Comparison of ENCODE assay signal across 36 cellular contexts in the genomic region with DNA sequence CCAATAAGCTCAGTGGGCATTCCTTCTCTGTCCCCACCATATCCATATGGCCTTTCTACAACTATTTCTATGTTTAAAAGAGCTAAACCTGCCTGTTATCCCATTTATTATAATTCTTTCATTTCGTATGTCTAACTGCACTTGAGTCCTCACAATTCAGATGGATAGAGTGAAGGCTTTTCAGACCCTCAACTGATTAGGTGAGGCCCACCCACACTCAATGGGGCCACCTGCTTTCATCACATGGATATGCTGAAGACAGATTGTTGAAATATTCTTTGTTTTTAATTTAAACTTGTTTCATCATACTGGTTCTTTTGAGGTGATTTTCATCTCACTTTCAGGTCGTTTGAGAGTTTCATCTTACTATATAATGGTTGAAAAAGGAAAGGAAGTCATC. TPM values are rescaled to one million over a fixed set of nuclear protein-coding genes. Genes with fewer than 3 reads are reported as not detected.
"Had no signal": no experiment of that assay in that cellular context is flagged by ENCODE, and none has a peak within 500 bp of the region (broad histone marks: within the 10 kb centered on the region; RNA-seq: fewer than 3 reads in every experiment).

No MANE protein-coding gene starts in this region.

- H3K4me3 ChIP-seq: adrenal gland, body of pancreas, breast epithelium had no signal

- H3K27me3 ChIP-seq: adrenal gland, body of pancreas, brain microvascular endothelial cell, breast epithelium had no signal

- H3K4me3 Mint-ChIP-seq: activated CD4-positive, alpha-beta memory T cell treated with anti-CD3 and anti-CD28 coated beads, Interleukin-2, amount 10 ng/mL, durations not matched to agents 7 days and 5 days; activated CD4-positive, alpha-beta T cell treated with anti-CD3 and anti-CD28 coated beads for 36 hours; activated CD4-positive, alpha-beta T cell treated with anti-CD3 and anti-CD28 coated beads, Interleukin-2, amount 10 ng/mL, durations not matched to agents 7 days and 5 days; activated CD8-positive, alpha-beta memory T cell treated with anti-CD3 and anti-CD28 coated beads, Interleukin-2, amount 10 ng/mL, durations not matched to agents 7 days and 5 days; activated CD8-positive, alpha-beta T cell treated with anti-CD3 and anti-CD28 coated beads, Interleukin-2, amount 10 ng/mL, durations not matched to agents 7 days and 5 days; activated naive CD8-positive, alpha-beta T cell treated with anti-CD3 and anti-CD28 coated beads for 36 hours; activated T-cell treated with anti-CD3 and anti-CD28 coated beads, Interleukin-2, amount 50 U/mL, for 24 hours; T-helper 1 cell treated with Interleukin-12 subunit alpha and Interleukin-12 subunit beta and Interleukin-4 antibody, amounts not matched to agents 30 μg/mL and 1 μg/mL, for 36 hours; T-helper 2 cell treated with Interferon-gamma antibody and Interleukin-4, amounts not matched to agents 5 μg/mL and 100 μg/mL, for 36 hours; WTC11 had no signal

- H3K9me3 Mint-ChIP-seq: activated CD4-positive, alpha-beta memory T cell treated with anti-CD3 and anti-CD28 coated beads, Interleukin-2, amount 10 ng/mL, durations not matched to agents 7 days and 5 days; activated T-cell treated with anti-CD3 and anti-CD28 coated beads, Interleukin-2, amount 50 U/mL, for 24 hours had no signal

- ATAC-seq: activated CD4-positive, alpha-beta T cell treated with anti-CD3 and anti-CD28 coated beads for 36 hours; activated CD4-positive, CD25-positive, alpha-beta regulatory T cell treated with anti-CD3 and anti-CD28 coated beads, Interleukin-2, amount 50 U/mL, for 24 hours; activated CD8-positive, alpha-beta memory T cell treated with anti-CD3 and anti-CD28 coated beads, Interleukin-2, amount 10 ng/mL, durations not matched to agents 7 days and 5 days; activated CD8-positive, alpha-beta T cell treated with anti-CD3 and anti-CD28 coated beads, Interleukin-2, amount 10 ng/mL, durations not matched to agents 7 days and 5 days; activated naive CD4-positive, alpha-beta T cell treated with anti-CD3 and anti-CD28 coated beads, Interleukin-2, amount 50 U/mL, for 72 hours; body of pancreas; WTC11 had no signal

- FAIRE-seq: astrocyte, TTC549 had no signal

- H3K4me1 ChIP-seq: adrenal gland, breast epithelium had no signal

- H3K27ac ChIP-seq: adrenal gland, body of pancreas, brain microvascular endothelial cell, breast epithelium, WERI-Rb-1 had no signal

- H3K36me3 ChIP-seq: adrenal gland, brain microvascular endothelial cell, breast epithelium, WERI-Rb-1 had no signal

- DNase-seq: activated CD4-positive, alpha-beta memory T cell treated with anti-CD3 and anti-CD28 coated beads, Interleukin-2, amount 10 ng/mL, durations not matched to agents 7 days and 5 days; activated CD4-positive, alpha-beta T cell treated with anti-CD3 and anti-CD28 coated beads for 1 hour; activated CD4-positive, alpha-beta T cell treated with anti-CD3 and anti-CD28 coated beads for 36 hours; activated CD4-positive, alpha-beta T cell treated with anti-CD3 and anti-CD28 coated beads for 48 hours; activated CD4-positive, alpha-beta T cell treated with anti-CD3 and anti-CD28 coated beads, Interleukin-2, amount 10 ng/mL, durations not matched to agents 7 days and 5 days; activated CD4-positive, alpha-beta T cell treated with anti-CD3 and anti-CD28 coated beads, Interleukin-2, amount 50 U/mL, for 48 hours; activated CD4-positive, CD25-positive, alpha-beta regulatory T cell; activated CD8-positive, alpha-beta memory T cell treated with anti-CD3 and anti-CD28 coated beads, Interleukin-2, amount 50 U/mL, for 48 hours; activated CD8-positive, alpha-beta T cell treated with anti-CD3 and anti-CD28 coated beads, Interleukin-2, amount 10 ng/mL, durations not matched to agents 7 days and 5 days; activated effector memory CD4-positive, alpha-beta T cell treated with Interleukin-2 at 50 U/mL for 16 hours; activated gamma-delta T cell; activated naive CD4-positive, alpha-beta T cell treated with anti-CD3 and anti-CD28 coated beads, Interleukin-2, amount 50 U/mL, for 16 hours; activated naive CD4-positive, alpha-beta T cell treated with Interleukin-2 at 50 U/mL for 16 hours; activated naive CD8-positive, alpha-beta T cell treated with anti-CD3 and anti-CD28 coated beads for 36 hours; activated T-cell treated with anti-CD3 and anti-CD28 coated beads, Interleukin-2, amount 50 U/mL, for 24 hours; activated T-cell treated with anti-CD3 and anti-CD28 coated beads, Interleukin-2, amount 50 U/mL, for 48 hours; adrenal gland; amniotic stem cell; aorta; body of pancreas; brain microvascular endothelial cell; central memory CD4-positive, alpha-beta T cell; T-helper 1 cell; T-helper 2 cell; T-helper 9 cell; WERI-Rb-1 had no signal

- H3K9me3 ChIP-seq: body of pancreas, breast epithelium had no signal

- H3K36me3 Mint-ChIP-seq: activated CD8-positive, alpha-beta memory T cell treated with anti-CD3 and anti-CD28 coated beads, Interleukin-2, amount 10 ng/mL, durations not matched to agents 7 days and 5 days; activated naive CD4-positive, alpha-beta T cell treated with anti-CD3 and anti-CD28 coated beads, Interleukin-2, amount 50 U/mL, for 72 hours; activated naive CD8-positive, alpha-beta T cell treated with anti-CD3 and anti-CD28 coated beads for 36 hours had no signal

- H3K27ac Mint-ChIP-seq: activated CD4-positive, alpha-beta memory T cell treated with anti-CD3 and anti-CD28 coated beads, Interleukin-2, amount 10 ng/mL, durations not matched to agents 7 days and 5 days; activated CD4-positive, alpha-beta T cell treated with anti-CD3 and anti-CD28 coated beads for 36 hours; activated CD4-positive, alpha-beta T cell treated with anti-CD3 and anti-CD28 coated beads, Interleukin-2, amount 10 ng/mL, durations not matched to agents 7 days and 5 days; activated CD8-positive, alpha-beta memory T cell treated with anti-CD3 and anti-CD28 coated beads, Interleukin-2, amount 10 ng/mL, durations not matched to agents 7 days and 5 days; activated CD8-positive, alpha-beta T cell treated with anti-CD3 and anti-CD28 coated beads, Interleukin-2, amount 10 ng/mL, durations not matched to agents 7 days and 5 days; activated naive CD4-positive, alpha-beta T cell treated with anti-CD3 and anti-CD28 coated beads, Interleukin-2, amount 50 U/mL, for 72 hours; activated naive CD8-positive, alpha-beta T cell treated with anti-CD3 and anti-CD28 coated beads for 36 hours; activated T-cell treated with anti-CD3 and anti-CD28 coated beads, Interleukin-2, amount 50 U/mL, for 24 hours; activated T-helper 2 cell treated with anti-CD3 and anti-CD28 coated beads, Interferon-gamma antibody, Interleukin-2, Interleukin-4, amounts not matched to agents 10 μg/mL and 5 μg/mL and 100 μg/mL, durations not matched to agents 14 hours and 24 hours and 36 hours; T-helper 1 cell treated with Interleukin-12 subunit alpha and Interleukin-12 subunit beta and Interleukin-4 antibody, amounts not matched to agents 30 μg/mL and 1 μg/mL, for 36 hours; T-helper 2 cell treated with Interferon-gamma antibody and Interleukin-4, amounts not matched to agents 5 μg/mL and 100 μg/mL, for 36 hours; WTC11 had no signal

RNA-seq across cellular contexts. Expression of a gene that starts 5.7 kb away (rescaled TPM):
- total RNA-seq: activated CD4-positive, alpha-beta memory T cell treated with anti-CD3 and anti-CD28 coated beads, Interleukin-2, amount 10 ng/mL, durations not matched to agents 7 days and 5 days; activated CD8-positive, alpha-beta T cell treated with anti-CD3 and anti-CD28 coated beads, Interleukin-2, amount 10 ng/mL, durations not matched to agents 7 days and 5 days had no signal
